11 cellular contexts compared by ENCODE assay signal in the genomic region with DNA sequence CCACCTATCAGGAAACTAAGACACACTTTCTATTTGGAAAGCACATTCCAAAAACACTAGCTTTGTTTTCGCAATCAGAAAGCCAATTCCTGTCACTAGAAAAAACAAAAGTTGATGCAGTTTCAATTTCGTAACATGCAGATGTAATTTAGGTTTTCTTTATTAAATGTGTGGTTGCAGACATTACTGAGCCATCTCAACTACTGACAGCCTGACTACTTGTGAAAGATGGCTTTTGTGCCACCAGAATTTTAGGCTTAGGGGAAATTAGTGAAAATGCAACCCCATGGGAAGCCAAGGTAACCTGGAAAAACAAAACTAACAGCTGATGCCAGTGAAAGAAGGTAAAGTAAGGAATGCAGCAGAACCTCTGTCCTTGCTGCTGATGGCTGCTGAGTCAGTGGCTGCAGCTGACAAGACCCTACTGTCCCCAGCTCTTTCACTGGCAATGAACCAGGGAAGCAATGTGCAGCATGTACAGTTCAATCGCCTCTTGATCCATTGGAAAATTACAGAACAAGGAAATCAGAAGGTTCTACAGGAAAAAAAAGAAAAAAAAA. TPM values are rescaled to one million over a fixed set of nuclear protein-coding genes. Genes with fewer than 3 reads are reported as not detected.
DNase-seq lines count a peak whose midpoint lies in the region; FAIRE-seq and TF ChIP-seq lines count a peak whose summit lies in the region.
"Had no signal": no experiment of that assay in that cellular context is flagged by ENCODE, and none has a peak within 500 bp of the region (broad histone marks: within the 10 kb centered on the region; RNA-seq: fewer than 3 reads in every experiment).

No MANE protein-coding gene starts in this region.

- H3K4me3 Mint-ChIP-seq in type B pancreatic cell: no peak overlapping the region

- peaks cover 22% of the 10 kb centered on the region for H3K4me1 Mint-ChIP-seq in type B pancreatic cell (ENCODE audit: unreplicated experiment)

- intact Hi-C loops in ascending aorta (cut with DNase I) (loop anchor here (5.0 kb wide), 1 partner anchor 34 kb away; the partner anchor contains the start of gene FEZ2), spleen (cut with DNase I; ENCODE audit: low total_unique reads) (no loop called here)

- peak overlapping the region; percentile 50 for H3K27ac Mint-ChIP-seq in type B pancreatic cell

- no peaks in the 10 kb centered on the region for H3K27me3 Mint-ChIP-seq in type B pancreatic cell

- peak; percentile 69 for DNase-seq in SIG-M5 treated with dmso at 0.1 percent for 504 hours (lab: John Stamatoyannopoulos, UW; ENCODE audit: unreplicated experiment)
- no peak for DNase-seq in SIG-M5 (lab: John Stamatoyannopoulos, UW)
- DNase-seq in ascending aorta (ENCODE audit: low spot score in 2 of 2): no peak
- DNase-seq in type B pancreatic cell (ENCODE audit: extremely low spot score, unreplicated experiment): no peak
- DNase-seq in spleen: no peak
- no peak for DNase-seq in stimulated activated CD4-positive, alpha-beta T cell treated with anti-CD3 and anti-CD28 coated beads, Interleukin-1b, Interleukin-23, amount 100 ng/mL, for 48 hours
- no peak for DNase-seq in activated CD4-positive, alpha-beta T cell treated with anti-CD3 and anti-CD28 coated beads for 1 hour
- DNase-seq: stomach had no signal

- no peak for TF ChIP-seq POLR2A in spleen (IDR thresholded peaks at IDR 0.05)

- H3K4me1 ChIP-seq in ascending aorta (peaks cover 0 to 21% of the 10 kb centered on the region in 2 donors), spleen (peaks cover 3 to 38% (median 26%) of the 10 kb centered on the region in 6 donors)

- no peaks in the 10 kb centered on the region for H3K9me3 Mint-ChIP-seq in type B pancreatic cell

- H3K4me3 ChIP-seq in ascending aorta (no peak overlapping the region), spleen (no peak overlapping the region)
- H3K4me3 ChIP-seq: GM12878, stomach had no signal

- peak; percentile 68 for FAIRE-seq in islet of Langerhans (lab: Jason Lieb, UNC)
- FAIRE-seq: GM12878 had no signal

- H3K36me3 ChIP-seq in ascending aorta (peaks cover 3 to 6% of the 10 kb centered on the region in 2 donors), spleen (peaks cover 0 to 71% (median 11%) of the 10 kb centered on the region in 6 donors)

- H3K9me3 ChIP-seq in ascending aorta: no peaks in the 10 kb centered on the region
- H3K9me3 ChIP-seq in spleen: no peaks in the 10 kb centered on the region
- H3K9me3 ChIP-seq: stomach had no signal

- H3K36me3 Mint-ChIP-seq in type B pancreatic cell: peaks cover 45% of the 10 kb centered on the region

- H3K27ac ChIP-seq in ascending aorta (peak overlapping the region; percentile 26 to 70), spleen (peak overlapping the region in 4 of 8 donors; percentile 13 to 71 (median 38))
- H3K27ac ChIP-seq: 22Rv1 had no signal

- WGBS in spleen, 5 donors: 45 to 81% (median 59%) methylated on average over 3 of the region's 3 CpGs

- H3K27me3 ChIP-seq in ascending aorta: no peaks in the 10 kb centered on the region
- no peaks in the 10 kb centered on the region for H3K27me3 ChIP-seq in spleen (replicated peaks in 1 of 7)
- H3K27me3 ChIP-seq: stomach had no signal

- TF ChIP-seq CTCF in ascending aorta (IDR thresholded peaks at IDR 0.05): no peak
- TF ChIP-seq CTCF in type B pancreatic cell (conservative IDR thresholded peaks at IDR 0.05): no peak
- no peak for TF ChIP-seq CTCF in spleen (IDR thresholded peaks at IDR 0.05 in 8 of 11, conservative IDR thresholded peaks at IDR 0.05 in 3 of 11)

RNA-seq across cellular contexts. Expression of gene FEZ2, which starts 34.9 kb away (rescaled TPM):
- total RNA-seq in ascending aorta: 31.8 TPM
- total RNA-seq in type B pancreatic cell (ENCODE audit: low replicate concordance): 29.9 and 34.4 TPM in 2 replicates
- 10 to 100 TPM; 46.3 to 76.9 (median 59.3) TPM for total RNA-seq in spleen
- 10 to 100 TPM; 12.2 to 35.8 (median 22.6) TPM for polyA plus RNA-seq in spleen
